In the genomic region with DNA sequence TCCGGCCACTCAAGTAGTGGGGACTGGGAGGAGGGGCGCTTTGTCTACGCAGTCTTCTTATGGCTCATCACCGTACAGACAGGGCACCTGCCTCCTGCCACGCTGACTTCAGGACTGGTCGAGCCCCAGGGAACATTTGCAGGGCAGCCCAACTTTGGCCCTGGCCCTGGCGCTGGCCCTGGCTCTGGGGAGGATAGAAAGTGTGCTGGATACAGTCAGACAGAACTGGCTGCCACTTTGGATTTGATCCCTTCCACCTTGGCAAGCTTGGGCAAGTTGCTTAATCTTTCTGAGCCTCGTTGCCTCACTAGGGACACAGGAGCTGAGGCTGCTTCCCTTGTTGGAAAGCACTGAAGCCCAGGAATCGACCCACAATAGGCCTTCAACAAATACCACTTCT, we compare ENCODE assay signal across 26 cellular contexts. TPM values are rescaled to one million over a fixed set of nuclear protein-coding genes. Genes with fewer than 3 reads are reported as not detected.
DNase-seq lines count a peak whose midpoint lies in the region; ATAC-seq and TF ChIP-seq lines count a peak whose summit lies in the region.
"Had no signal": no experiment of that assay in that cellular context is flagged by ENCODE, and none has a peak within 500 bp of the region (broad histone marks: within the 10 kb centered on the region; RNA-seq: fewer than 3 reads in every experiment).

No MANE protein-coding gene starts in this region.

- TF ChIP-seq POLR2A in heart left ventricle (IDR thresholded peaks at IDR 0.05) = no peak

- peak; percentile 82 for DNase-seq in Right ventricle myocardium inferior (ENCODE audit: missing footprints)
- no peak for DNase-seq in cardiac septum (ENCODE audit: low spot score)
- DNase-seq in heart left ventricle = peak in 2 of 5 donors; percentile 59 to 65
- peak; percentile 55 for DNase-seq in medulla oblongata (ENCODE audit: extremely low spot score)
- no peak for DNase-seq in HuH-7.5 (ENCODE audit: low spot score)
- DNase-seq in globus pallidus (ENCODE audit: low spot score) = no peak
- DNase-seq in activated effector memory CD4-positive, alpha-beta T cell treated with anti-CD3 and anti-CD28 coated beads, Interleukin-2, amount 50 U/mL, for 16 hours = no peak
- DNase-seq: activated CD4-positive, alpha-beta memory T cell treated with anti-CD3 and anti-CD28 coated beads, Interleukin-2, amount 10 ng/mL, durations not matched to agents 7 days and 5 days; activated effector memory CD4-positive, alpha-beta T cell treated with Interleukin-2 at 50 U/mL for 16 hours; activated T-cell treated with anti-CD3 and anti-CD28 coated beads for 4 hours; COR-L47; DMS79 treated with DMSO at 0.1 percent for 48 hours; effector memory CD8-positive, alpha-beta T cell; NCI-H1092; NCI-H187; NCI-H2171 treated with DMSO at 0.1 percent for 48 hours; NCI-H524 treated with DMSO at 0.1 percent for 48 hours; nephron progenitor cell; SJCRH30; trophoblast cell had no signal

- ATAC-seq in Right ventricle myocardium inferior (peak; percentile 82), heart left ventricle (peak; percentile 32 to 75 (median 58)), HG03045 (IDR thresholded peaks at IDR 0.05; ENCODE audit: unreplicated experiment) (no peak)
- ATAC-seq: activated CD4-positive, CD25-positive, alpha-beta regulatory T cell treated with anti-CD3 and anti-CD28 coated beads, Interleukin-2, amount 50 U/mL, for 24 hours; effector memory CD8-positive, alpha-beta T cell; Panc1 had no signal

- H3K4me1 ChIP-seq in heart left ventricle = peaks cover 0 to 37% (median 7%) of the 10 kb centered on the region in 12 donors
- H3K4me1 ChIP-seq: BLaER1, parathyroid adenoma, SJCRH30 had no signal

- 50 to 78% (median 58%) methylated on average over 2 to 9 of the region's 9 CpGs for WGBS in heart left ventricle, 4 donors

- H3K36me3 ChIP-seq in heart left ventricle = peaks cover 0 to 60% (median 11%) of the 10 kb centered on the region in 9 donors
- H3K36me3 ChIP-seq: SJCRH30 had no signal

- TF ChIP-seq CTCF in heart left ventricle (IDR thresholded peaks at IDR 0.05) = no peak

- H3K9me3 ChIP-seq in heart left ventricle = no peaks in the 10 kb centered on the region
- H3K9me3 ChIP-seq: BLaER1, esophagus muscularis mucosa, SJCRH30 had no signal

- peak overlapping the region in 1 of 12 donors; percentile 52 for H3K27ac ChIP-seq in heart left ventricle
- H3K27ac ChIP-seq: BLaER1, esophagus muscularis mucosa, parathyroid adenoma, SJCRH30 had no signal

- intact Hi-C loops in Right ventricle myocardium inferior (cut with DNase I) = no loop called here
- intact Hi-C loops in cardiac septum (cut with DNase I) = no loop called here
- intact Hi-C loops in heart left ventricle (cut with DNase I) = no loop called here

- H3K27me3 ChIP-seq in heart left ventricle = no peaks in the 10 kb centered on the region
- H3K27me3 ChIP-seq: BLaER1, esophagus muscularis mucosa had no signal

- no peak overlapping the region for H3K4me3 ChIP-seq in heart left ventricle
- H3K4me3 ChIP-seq: BLaER1, esophagus muscularis mucosa, SJCRH30 had no signal

RNA-seq across cellular contexts. Expression of a gene that starts 13.6 kb away (rescaled TPM):
- total RNA-seq in Right ventricle myocardium inferior = 18.2 TPM
- total RNA-seq in cardiac septum = 20.1 TPM
- 100 to 1,000 TPM in 1 of 9 donors, 10 to 100 TPM in 7, 1 to 10 TPM in 1; 7.9 to 173 (median 22.1) TPM for total RNA-seq in heart left ventricle
- polyA plus RNA-seq in heart left ventricle = 10 to 100 TPM; 12.3 to 25.3 TPM

Comparison
In these comparisons a context has a peak if more than half of its experiments do, and no peak if none do; other contexts are left out.
1. DNase-seq: peak in Right ventricle myocardium inferior (single experiment) and medulla oblongata (single experiment); none in cardiac septum (single experiment), HuH-7.5 (single experiment), globus pallidus (single experiment) and activated effector memory CD4-positive, alpha-beta T cell treated with anti-CD3 and anti-CD28 coated beads, Interleukin-2, amount 50 U/mL, for 16 hours (single experiment).